10 cellular contexts compared by ENCODE assay signal in genomic region chr10:112811741-112812551, GRCh38.
DNase-seq lines count a peak whose midpoint lies in the region; ATAC-seq lines count a peak whose summit lies in the region.
"Had no signal": no experiment of that assay in that cellular context is flagged by ENCODE, and none has a peak within 500 bp of the region (broad histone marks: within the 10 kb centered on the region; RNA-seq: fewer than 3 reads in every experiment).

No MANE protein-coding gene starts in this region.

- ATAC-seq in HG02798 (IDR thresholded peaks at IDR 0.05; ENCODE audit: poor library complexity, unreplicated experiment) (no peak), HG02642 (IDR thresholded peaks at IDR 0.05; ENCODE audit: poor library complexity, unreplicated experiment) (no peak)
- ATAC-seq: naive thymus-derived CD4-positive, alpha-beta T cell had no signal

- H3K27ac ChIP-seq in ACC112 (ENCODE audit: low read depth, low read length): peak overlapping the region; percentile 43; the same call in 1 of the 2 replicates
- H3K27ac ChIP-seq in ectodermal cell (ENCODE audit: insufficient read depth, low read depth, low read length, poor library complexity, severe bottlenecking): peak overlapping the region; percentile 61
- H3K27ac ChIP-seq in mesodermal cell (ENCODE audit: low read depth, low read length, severe bottlenecking): peak overlapping the region; percentile 94

- DNase-seq in LHCN-M2 (ENCODE audit: low read depth) (peak; percentile 87), C1 segment of cervical spinal cord (lab: John Stamatoyannopoulos, UW) (no peak), NCI-H748 treated with DMSO at 0.1 percent for 48 hours (lab: John Stamatoyannopoulos, UW) (no peak)
- DNase-seq: DND-41; naive thymus-derived CD4-positive, alpha-beta T cell had no signal

- H3K36me3 ChIP-seq in ACC112 (ENCODE audit: insufficient read depth, low read length) (no peaks in the 10 kb centered on the region), ectodermal cell (ENCODE audit: control insufficient read depth, insufficient read depth, low read length) (no peaks in the 10 kb centered on the region), mesodermal cell (ENCODE audit: control insufficient read depth, insufficient read depth, low read length) (peaks cover 4% of the 10 kb centered on the region)

- H3K9me3 ChIP-seq in ectodermal cell (ENCODE audit: control insufficient read depth, low read length) (no peaks in the 10 kb centered on the region), mesodermal cell (ENCODE audit: control insufficient read depth, low read length) (no peaks in the 10 kb centered on the region)

- no peak overlapping the region for H2AFZ ChIP-seq in ACC112 (ENCODE audit: low read length, unreplicated experiment)

- H3K4me3 ChIP-seq in ACC112 (ENCODE audit: low read depth, low read length) (peak overlapping the region; percentile 64), ectodermal cell (ENCODE audit: insufficient read depth, low read depth, low read length) (no peak overlapping the region), mesodermal cell (ENCODE audit: extremely low read depth, insufficient read depth, low read length, poor library complexity, severe bottlenecking) (no peak overlapping the region)

- H3K27me3 ChIP-seq in ACC112 (ENCODE audit: insufficient read depth, low read length) (no peaks in the 10 kb centered on the region), ectodermal cell (ENCODE audit: control insufficient read depth, insufficient read depth, low read length, poor library complexity, severe bottlenecking) (no peaks in the 10 kb centered on the region)

- H3K4me1 ChIP-seq in ACC112 (ENCODE audit: control insufficient read depth, insufficient read depth, low read length, unreplicated experiment): peaks cover 26% of the 10 kb centered on the region
- H3K4me1 ChIP-seq in ectodermal cell (ENCODE audit: control insufficient read depth, insufficient read depth, low read length): peaks cover 22% of the 10 kb centered on the region
- peaks cover 79% of the 10 kb centered on the region for H3K4me1 ChIP-seq in mesodermal cell (ENCODE audit: control insufficient read depth, insufficient read depth, low read length, poor library complexity, severe bottlenecking)

- WGBS in ectodermal cell, 2 experiments: 34 to 36% methylated on average over 14 of the region's 14 CpGs
- WGBS in mesodermal cell (ENCODE audit: insufficient coverage in 2 of 2), 2 experiments: 51 to 54% methylated on average over 12 to 13 of the region's 14 CpGs

- no peaks in the 10 kb centered on the region for H3K79me2 ChIP-seq in ACC112 (ENCODE audit: control insufficient read depth, insufficient read depth, low read length, unreplicated experiment)

Comparison
In these comparisons a context has a peak if more than half of its experiments do, and no peak if none do; other contexts are left out.
1. H3K27ac ChIP-seq: peak in every context shown above with its lines; median percentile 94 in mesodermal cell; 61 in ectodermal cell; 43 in ACC112.